ENCODE assay signal across 24 cellular contexts in the genomic region with DNA sequence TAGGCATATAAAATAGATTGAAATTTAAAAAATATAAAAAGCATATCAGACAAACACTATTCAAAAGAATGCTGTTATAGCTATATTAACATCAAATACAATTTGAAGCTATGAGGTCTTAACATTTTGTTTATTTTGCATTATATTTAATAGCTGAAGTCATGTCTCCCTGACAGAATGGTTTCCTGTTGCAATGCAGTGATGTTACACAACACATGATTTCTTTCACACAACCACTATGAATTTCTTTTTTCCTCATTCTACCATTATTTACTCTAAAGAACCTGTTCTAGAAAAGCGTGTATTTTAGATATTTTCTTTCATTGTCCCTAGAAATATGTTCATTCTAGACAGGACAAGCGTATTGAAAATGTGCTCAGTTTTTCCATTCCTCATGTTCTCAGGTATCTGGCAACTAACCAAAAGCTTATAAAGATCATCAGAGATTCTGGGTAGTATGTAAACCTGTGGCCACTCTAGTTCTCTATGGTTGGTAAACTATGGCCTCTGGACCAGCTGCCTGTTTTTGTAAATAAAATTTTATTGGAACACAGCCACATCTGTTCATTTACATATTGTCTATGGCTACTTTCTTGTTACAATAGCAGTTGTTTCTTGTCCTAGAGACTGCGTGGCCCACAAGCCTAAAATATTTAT.
DNase-seq lines count a peak whose midpoint lies in the region.
"Had no signal": no experiment of that assay in that cellular context is flagged by ENCODE, and none has a peak within 500 bp of the region (broad histone marks: within the 10 kb centered on the region; RNA-seq: fewer than 3 reads in every experiment).

No MANE protein-coding gene starts in this region.

- intact Hi-C loops in activated T-helper 2 cell treated with anti-CD3 and anti-CD28 coated beads, Interferon-gamma antibody, Interleukin-2, Interleukin-4, amounts not matched to agents 10 μg/mL and 5 μg/mL and 100 μg/mL, durations not matched to agents 14 hours and 24 hours and 36 hours (cut with micrococcal nuclease) = no loop called here

- no peaks in the 10 kb centered on the region for H3K4me1 Mint-ChIP-seq in activated T-helper 2 cell treated with anti-CD3 and anti-CD28 coated beads, Interferon-gamma antibody, Interleukin-2, Interleukin-4, amounts not matched to agents 10 μg/mL and 5 μg/mL and 100 μg/mL, durations not matched to agents 14 hours and 24 hours and 36 hours (ENCODE audit: low read depth)
- H3K4me1 Mint-ChIP-seq: activated CD4-positive, alpha-beta memory T cell treated with anti-CD3 and anti-CD28 coated beads, Interleukin-2, amount 10 ng/mL, durations not matched to agents 7 days and 5 days; immature natural killer cell; stimulated activated memory B cell treated with anti-CD40 and anti-IgM and Interleukin-4, amounts not matched to agents 10 μg/mL and 1 μg/mL and 100 μg/mL, for 72 hours had no signal

- no peaks in the 10 kb centered on the region for H3K27me3 Mint-ChIP-seq in activated T-helper 2 cell treated with anti-CD3 and anti-CD28 coated beads, Interferon-gamma antibody, Interleukin-2, Interleukin-4, amounts not matched to agents 10 μg/mL and 5 μg/mL and 100 μg/mL, durations not matched to agents 14 hours and 24 hours and 36 hours (ENCODE audit: low read depth)
- H3K27me3 Mint-ChIP-seq: activated CD4-positive, alpha-beta memory T cell treated with anti-CD3 and anti-CD28 coated beads, Interleukin-2, amount 10 ng/mL, durations not matched to agents 7 days and 5 days; activated naive CD8-positive, alpha-beta T cell; stimulated activated memory B cell treated with anti-CD40 and anti-IgM and Interleukin-4, amounts not matched to agents 10 μg/mL and 1 μg/mL and 100 μg/mL, for 72 hours had no signal

- H3K9me3 Mint-ChIP-seq in activated T-helper 2 cell treated with anti-CD3 and anti-CD28 coated beads, Interferon-gamma antibody, Interleukin-2, Interleukin-4, amounts not matched to agents 10 μg/mL and 5 μg/mL and 100 μg/mL, durations not matched to agents 14 hours and 24 hours and 36 hours = peaks cover 9% of the 10 kb centered on the region
- H3K9me3 Mint-ChIP-seq: stimulated activated memory B cell treated with anti-CD40 and anti-IgM and Interleukin-4, amounts not matched to agents 10 μg/mL and 1 μg/mL and 100 μg/mL, for 72 hours had no signal

- H3K36me3 Mint-ChIP-seq in activated T-helper 2 cell treated with anti-CD3 and anti-CD28 coated beads, Interferon-gamma antibody, Interleukin-2, Interleukin-4, amounts not matched to agents 10 μg/mL and 5 μg/mL and 100 μg/mL, durations not matched to agents 14 hours and 24 hours and 36 hours (ENCODE audit: low read depth) = no peaks in the 10 kb centered on the region
- H3K36me3 Mint-ChIP-seq: activated naive CD8-positive, alpha-beta T cell; CD8-positive, alpha-beta T cell; immature natural killer cell; stimulated activated memory B cell treated with anti-CD40 and anti-IgM and Interleukin-4, amounts not matched to agents 10 μg/mL and 1 μg/mL and 100 μg/mL, for 72 hours had no signal

- DNase-seq in NCI-H748 (lab: John Stamatoyannopoulos, UW; ENCODE audit: unreplicated experiment) (peak; percentile 52), NCI-H748 treated with DMSO at 0.1 percent for 48 hours (lab: John Stamatoyannopoulos, UW) (no peak), LHCN-M2 (ENCODE audit: low read depth) (peak; percentile 2), NCI-H774 (lab: John Stamatoyannopoulos, UW) (peak; percentile 88), iris pigment epithelial cell (ENCODE audit: low read depth) (peak; percentile 73), GM19240 (ENCODE audit: insufficient read length, low spot score) (no peak)
- no peak for DNase-seq in activated T-helper 2 cell treated with anti-CD3 and anti-CD28 coated beads, Interferon-gamma antibody, Interleukin-2, Interleukin-4, amounts not matched to agents 10 μg/mL and 5 μg/mL and 100 μg/mL, durations not matched to agents 14 hours and 24 hours and 36 hours (ENCODE audit: low spot score)
- DNase-seq in stimulated activated CD4-positive, alpha-beta T cell treated with anti-CD3 and anti-CD28 coated beads, Interleukin-2, amount 100 ng/mL, for 48 hours = no peak
- DNase-seq: activated CD4-positive, alpha-beta memory T cell treated with anti-CD3 and anti-CD28 coated beads, Interleukin-2, amount 10 ng/mL, durations not matched to agents 7 days and 5 days; activated effector memory CD4-positive, alpha-beta T cell treated with Interleukin-2 at 50 U/mL for 16 hours; activated T-cell treated with anti-CD3 and anti-CD28 coated beads for 4 hours; CD8-positive, alpha-beta T cell; cortex of kidney; DMS79; hypothalamus; immature natural killer cell; NCI-H1930; NCI-H524; posterior cingulate gyrus; stimulated activated CD4-positive, alpha-beta T cell treated with anti-CD3 and anti-CD28 coated beads, Interleukin-12 subunit alpha, Interleukin-12 subunit beta, amount 100 ng/mL, for 4 hours; stimulated activated CD4-positive, alpha-beta T cell treated with anti-CD3 and anti-CD28 coated beads, Interleukin-4, amount 100 ng/mL, for 24 hours; upper lobe of left lung had no signal

- H3K4me3 Mint-ChIP-seq in activated T-helper 2 cell treated with anti-CD3 and anti-CD28 coated beads, Interferon-gamma antibody, Interleukin-2, Interleukin-4, amounts not matched to agents 10 μg/mL and 5 μg/mL and 100 μg/mL, durations not matched to agents 14 hours and 24 hours and 36 hours (ENCODE audit: low read depth) = no peak overlapping the region
- H3K4me3 Mint-ChIP-seq: activated CD4-positive, alpha-beta memory T cell treated with anti-CD3 and anti-CD28 coated beads, Interleukin-2, amount 10 ng/mL, durations not matched to agents 7 days and 5 days; activated naive CD8-positive, alpha-beta T cell; CD8-positive, alpha-beta T cell; immature natural killer cell; stimulated activated memory B cell treated with anti-CD40 and anti-IgM and Interleukin-4, amounts not matched to agents 10 μg/mL and 1 μg/mL and 100 μg/mL, for 72 hours had no signal

- H3K27ac Mint-ChIP-seq in activated T-helper 2 cell treated with anti-CD3 and anti-CD28 coated beads, Interferon-gamma antibody, Interleukin-2, Interleukin-4, amounts not matched to agents 10 μg/mL and 5 μg/mL and 100 μg/mL, durations not matched to agents 14 hours and 24 hours and 36 hours = no peak overlapping the region
- H3K27ac Mint-ChIP-seq: activated CD4-positive, alpha-beta memory T cell treated with anti-CD3 and anti-CD28 coated beads, Interleukin-2, amount 10 ng/mL, durations not matched to agents 7 days and 5 days; activated naive CD8-positive, alpha-beta T cell; CD8-positive, alpha-beta T cell; immature natural killer cell; stimulated activated memory B cell treated with anti-CD40 and anti-IgM and Interleukin-4, amounts not matched to agents 10 μg/mL and 1 μg/mL and 100 μg/mL, for 72 hours had no signal

Comparison
In these comparisons a context has a peak if more than half of its experiments do, and no peak if none do; other contexts are left out.
1. DNase-seq: peak in NCI-H748 (single experiment), LHCN-M2 (single experiment), NCI-H774 (single experiment) and iris pigment epithelial cell (single experiment); none in NCI-H748 treated with DMSO at 0.1 percent for 48 hours (single experiment), activated T-helper 2 cell treated with anti-CD3 and anti-CD28 coated beads, Interferon-gamma antibody, Interleukin-2, Interleukin-4, amounts not matched to agents 10 μg/mL and 5 μg/mL and 100 μg/mL, durations not matched to agents 14 hours and 24 hours and 36 hours (single experiment), GM19240 (single experiment) and stimulated activated CD4-positive, alpha-beta T cell treated with anti-CD3 and anti-CD28 coated beads, Interleukin-2, amount 100 ng/mL, for 48 hours (0 of 2).